Comparison of ENCODE assay signal across 1 cellular context in the genomic region with DNA sequence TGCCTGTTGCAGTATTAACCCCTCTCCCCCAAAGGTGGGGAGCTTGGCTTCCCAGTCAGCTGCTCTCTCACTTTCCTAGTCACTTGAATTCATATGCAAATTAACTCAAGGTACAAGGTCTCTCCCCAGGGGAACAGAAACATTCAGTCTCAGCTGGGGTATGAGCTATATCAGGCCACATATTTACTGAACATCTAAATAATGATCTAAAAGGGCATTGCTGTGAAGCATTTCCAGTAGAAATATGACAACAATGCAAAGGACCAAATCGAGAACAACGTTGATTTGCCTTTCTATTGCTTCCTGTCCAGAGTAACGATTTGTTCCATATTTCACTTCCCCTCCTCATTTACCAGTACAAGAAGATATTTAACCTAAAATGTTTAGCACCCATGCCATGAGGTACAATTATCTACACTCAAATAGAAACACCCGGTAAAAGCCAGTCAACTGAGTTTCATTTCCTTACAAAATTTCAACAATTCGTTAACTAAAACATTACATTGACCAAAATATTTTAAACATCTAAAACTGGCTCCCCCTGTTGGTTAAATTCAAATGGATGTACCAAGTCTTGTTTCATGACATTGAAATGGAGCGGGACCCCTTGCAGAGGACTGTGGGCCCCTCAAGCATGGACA.
TF ChIP-seq lines count a peak whose summit lies in the region.

No MANE protein-coding gene starts in this region.

TF ChIP-seq in GM12878, 131 proteins besides CTCF, POLR2A, EP300 and RAD21 (continued from another document and continues in another):
- TF ChIP-seq, protein P1, sequence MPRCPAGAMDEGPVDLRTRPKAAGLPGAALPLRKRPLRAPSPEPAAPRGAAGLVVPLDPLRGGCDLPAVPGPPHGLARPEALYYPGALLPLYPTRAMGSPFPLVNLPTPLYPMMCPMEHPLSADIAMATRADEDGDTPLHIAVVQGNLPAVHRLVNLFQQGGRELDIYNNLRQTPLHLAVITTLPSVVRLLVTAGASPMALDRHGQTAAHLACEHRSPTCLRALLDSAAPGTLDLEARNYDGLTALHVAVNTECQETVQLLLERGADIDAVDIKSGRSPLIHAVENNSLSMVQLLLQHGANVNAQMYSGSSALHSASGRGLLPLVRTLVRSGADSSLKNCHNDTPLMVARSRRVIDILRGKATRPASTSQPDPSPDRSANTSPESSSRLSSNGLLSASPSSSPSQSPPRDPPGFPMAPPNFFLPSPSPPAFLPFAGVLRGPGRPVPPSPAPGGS (IDR thresholded peaks at IDR 0.05; ENCODE audit: borderline replicate concordance, insufficient read depth, low read depth, low read length, poor library complexity, severe bottlenecking), result no peak
- TF ChIP-seq, protein P2, sequence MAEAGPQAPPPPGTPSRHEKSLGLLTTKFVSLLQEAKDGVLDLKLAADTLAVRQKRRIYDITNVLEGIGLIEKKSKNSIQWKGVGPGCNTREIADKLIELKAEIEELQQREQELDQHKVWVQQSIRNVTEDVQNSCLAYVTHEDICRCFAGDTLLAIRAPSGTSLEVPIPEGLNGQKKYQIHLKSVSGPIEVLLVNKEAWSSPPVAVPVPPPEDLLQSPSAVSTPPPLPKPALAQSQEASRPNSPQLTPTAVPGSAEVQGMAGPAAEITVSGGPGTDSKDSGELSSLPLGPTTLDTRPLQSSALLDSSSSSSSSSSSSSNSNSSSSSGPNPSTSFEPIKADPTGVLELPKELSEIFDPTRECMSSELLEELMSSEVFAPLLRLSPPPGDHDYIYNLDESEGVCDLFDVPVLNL (IDR thresholded peaks at IDR 0.05; ENCODE audit: low read depth, low read length), result no peak
- TF ChIP-seq CREB1 (IDR thresholded peaks at IDR 0.05; ENCODE audit: low read depth) (no peak), ETV6 (conservative IDR thresholded peaks at IDR 0.05 in 1 of 2, IDR thresholded peaks at IDR 0.05 in 1 of 2; ENCODE audit: borderline replicate concordance in 1 of 2, low read depth in 1 of 2) (peak in 1 of 2 experiments; percentile 92; a peak in 2 of 4 replicates), SUPT20H (IDR thresholded peaks at IDR 0.05; ENCODE audit: borderline replicate concordance, control insufficient read depth, low read depth, low read length) (no peak), LARP7 (IDR thresholded peaks at IDR 0.05) (no peak; the same call in 1 of the 2 replicates), KAT2A (conservative IDR thresholded peaks at IDR 0.05; ENCODE audit: control insufficient read depth, low read depth, low read length) (no peak), NR2F1 (conservative IDR thresholded peaks at IDR 0.05) (peak; percentile 90), DPF2 (IDR thresholded peaks at IDR 0.05) (peak; percentile 80; the same call in 1 of the 2 replicates), TAF1 (IDR thresholded peaks at IDR 0.05; ENCODE audit: borderline replicate concordance, low read depth, low read length) (0 out of 2 replicates have a peak, but pooled peaks have one; percentile 5), HDGF (IDR thresholded peaks at IDR 0.05) (no peak), NBN (IDR thresholded peaks at IDR 0.05) (peak; percentile 87), SMAD5 (IDR thresholded peaks at IDR 0.05; ENCODE audit: low read depth) (no peak), CHD4 (IDR thresholded peaks at IDR 0.05) (no peak), ZSCAN29 (IDR thresholded peaks at IDR 0.05) (no peak), POLR2AphosphoS2 (IDR thresholded peaks at IDR 0.05; ENCODE audit: low read depth, low read length) (no peak), SIX5 (IDR thresholded peaks at IDR 0.05; ENCODE audit: low read depth, low read length, severe bottlenecking) (no peak), HDAC2 (IDR thresholded peaks at IDR 0.05) (no peak), MXI1 (IDR thresholded peaks at IDR 0.05; ENCODE audit: low read depth, low read length) (peak; percentile 65), ASH2L (IDR thresholded peaks at IDR 0.05; ENCODE audit: borderline replicate concordance, low read depth) (no peak), ZNF207 (IDR thresholded peaks at IDR 0.05; ENCODE audit: borderline replicate concordance) (no peak), CBX5 (IDR thresholded peaks at IDR 0.05; ENCODE audit: low read depth) (no peak), SPI1 (IDR thresholded peaks at IDR 0.05; ENCODE audit: borderline replicate concordance, insufficient read depth, low read depth, low read length) (peak; percentile 86), TCF12 (IDR thresholded peaks at IDR 0.05; ENCODE audit: low read depth, low read length) (no peak), BHLHE40 (IDR thresholded peaks at IDR 0.05; ENCODE audit: borderline replicate concordance in 1 of 2, low read depth in 2 of 2, low read length in 1 of 2) (peak in 1 of 2 experiments; percentile 50; a peak in 3 of 4 replicates), GATAD2B (conservative IDR thresholded peaks at IDR 0.05; ENCODE audit: low read depth) (no peak), ESRRA (IDR thresholded peaks at IDR 0.05; ENCODE audit: low read length) (no peak), SREBF2 (IDR thresholded peaks at IDR 0.05; ENCODE audit: low read length) (no peak), SP1 (IDR thresholded peaks at IDR 0.05; ENCODE audit: low read depth, low read length) (no peak), CBX3 (IDR thresholded peaks at IDR 0.05; ENCODE audit: borderline replicate concordance, low read depth) (no peak), MEF2A (IDR thresholded peaks at IDR 0.05; ENCODE audit: insufficient read depth, low read depth, low read length) (peak; percentile 77), FOS (IDR thresholded peaks at IDR 0.05; ENCODE audit: borderline replicate concordance, extremely low read depth, insufficient read length) (no peak), GABPA (IDR thresholded peaks at IDR 0.05; ENCODE audit: low read depth) (0 out of 2 replicates have a peak, but pooled peaks have one; percentile 22), RBBP5 (conservative IDR thresholded peaks at IDR 0.05) (no peak), EGR1 (IDR thresholded peaks at IDR 0.05; ENCODE audit: borderline replicate concordance in 1 of 2, low read depth in 2 of 2, low read length in 2 of 2) (no peak), TCF3 (IDR thresholded peaks at IDR 0.05; ENCODE audit: borderline replicate concordance, insufficient read depth, low read depth, low read length) (no peak), KDM1A (IDR thresholded peaks at IDR 0.05; ENCODE audit: borderline replicate concordance) (no peak), HCFC1 (IDR thresholded peaks at IDR 0.05; ENCODE audit: low read length) (no peak)
- TF ChIP-seq, protein P3, sequence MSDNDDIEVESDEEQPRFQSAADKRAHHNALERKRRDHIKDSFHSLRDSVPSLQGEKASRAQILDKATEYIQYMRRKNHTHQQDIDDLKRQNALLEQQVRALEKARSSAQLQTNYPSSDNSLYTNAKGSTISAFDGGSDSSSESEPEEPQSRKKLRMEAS (IDR thresholded peaks at IDR 0.05; ENCODE audit: low read depth, low read length), result peak; percentile 56; the same call in 1 of the 2 replicates
- TF ChIP-seq, protein P4, sequence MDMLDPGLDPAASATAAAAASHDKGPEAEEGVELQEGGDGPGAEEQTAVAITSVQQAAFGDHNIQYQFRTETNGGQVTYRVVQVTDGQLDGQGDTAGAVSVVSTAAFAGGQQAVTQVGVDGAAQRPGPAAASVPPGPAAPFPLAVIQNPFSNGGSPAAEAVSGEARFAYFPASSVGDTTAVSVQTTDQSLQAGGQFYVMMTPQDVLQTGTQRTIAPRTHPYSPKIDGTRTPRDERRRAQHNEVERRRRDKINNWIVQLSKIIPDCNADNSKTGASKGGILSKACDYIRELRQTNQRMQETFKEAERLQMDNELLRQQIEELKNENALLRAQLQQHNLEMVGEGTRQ (IDR thresholded peaks at IDR 0.05; ENCODE audit: borderline replicate concordance, low read depth, low read length), result no peak
- TF ChIP-seq, protein P5, sequence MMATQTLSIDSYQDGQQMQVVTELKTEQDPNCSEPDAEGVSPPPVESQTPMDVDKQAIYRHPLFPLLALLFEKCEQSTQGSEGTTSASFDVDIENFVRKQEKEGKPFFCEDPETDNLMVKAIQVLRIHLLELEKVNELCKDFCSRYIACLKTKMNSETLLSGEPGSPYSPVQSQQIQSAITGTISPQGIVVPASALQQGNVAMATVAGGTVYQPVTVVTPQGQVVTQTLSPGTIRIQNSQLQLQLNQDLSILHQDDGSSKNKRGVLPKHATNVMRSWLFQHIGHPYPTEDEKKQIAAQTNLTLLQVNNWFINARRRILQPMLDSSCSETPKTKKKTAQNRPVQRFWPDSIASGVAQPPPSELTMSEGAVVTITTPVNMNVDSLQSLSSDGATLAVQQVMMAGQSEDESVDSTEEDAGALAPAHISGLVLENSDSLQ (IDR thresholded peaks at IDR 0.05), result no peak
- TF ChIP-seq, protein P6, sequence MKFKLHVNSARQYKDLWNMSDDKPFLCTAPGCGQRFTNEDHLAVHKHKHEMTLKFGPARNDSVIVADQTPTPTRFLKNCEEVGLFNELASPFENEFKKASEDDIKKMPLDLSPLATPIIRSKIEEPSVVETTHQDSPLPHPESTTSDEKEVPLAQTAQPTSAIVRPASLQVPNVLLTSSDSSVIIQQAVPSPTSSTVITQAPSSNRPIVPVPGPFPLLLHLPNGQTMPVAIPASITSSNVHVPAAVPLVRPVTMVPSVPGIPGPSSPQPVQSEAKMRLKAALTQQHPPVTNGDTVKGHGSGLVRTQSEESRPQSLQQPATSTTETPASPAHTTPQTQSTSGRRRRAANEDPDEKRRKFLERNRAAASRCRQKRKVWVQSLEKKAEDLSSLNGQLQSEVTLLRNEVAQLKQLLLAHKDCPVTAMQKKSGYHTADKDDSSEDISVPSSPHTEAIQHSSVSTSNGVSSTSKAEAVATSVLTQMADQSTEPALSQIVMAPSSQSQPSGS (IDR thresholded peaks at IDR 0.05; ENCODE audit: low read length), result peak; percentile 93
- TF ChIP-seq, protein P7, sequence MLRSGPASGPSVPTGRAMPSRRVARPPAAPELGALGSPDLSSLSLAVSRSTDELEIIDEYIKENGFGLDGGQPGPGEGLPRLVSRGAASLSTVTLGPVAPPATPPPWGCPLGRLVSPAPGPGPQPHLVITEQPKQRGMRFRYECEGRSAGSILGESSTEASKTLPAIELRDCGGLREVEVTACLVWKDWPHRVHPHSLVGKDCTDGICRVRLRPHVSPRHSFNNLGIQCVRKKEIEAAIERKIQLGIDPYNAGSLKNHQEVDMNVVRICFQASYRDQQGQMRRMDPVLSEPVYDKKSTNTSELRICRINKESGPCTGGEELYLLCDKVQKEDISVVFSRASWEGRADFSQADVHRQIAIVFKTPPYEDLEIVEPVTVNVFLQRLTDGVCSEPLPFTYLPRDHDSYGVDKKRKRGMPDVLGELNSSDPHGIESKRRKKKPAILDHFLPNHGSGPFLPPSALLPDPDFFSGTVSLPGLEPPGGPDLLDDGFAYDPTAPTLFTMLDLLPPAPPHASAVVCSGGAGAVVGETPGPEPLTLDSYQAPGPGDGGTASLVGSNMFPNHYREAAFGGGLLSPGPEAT (IDR thresholded peaks at IDR 0.05; ENCODE audit: low read depth), result peak; percentile 67
- TF ChIP-seq, protein P8, sequence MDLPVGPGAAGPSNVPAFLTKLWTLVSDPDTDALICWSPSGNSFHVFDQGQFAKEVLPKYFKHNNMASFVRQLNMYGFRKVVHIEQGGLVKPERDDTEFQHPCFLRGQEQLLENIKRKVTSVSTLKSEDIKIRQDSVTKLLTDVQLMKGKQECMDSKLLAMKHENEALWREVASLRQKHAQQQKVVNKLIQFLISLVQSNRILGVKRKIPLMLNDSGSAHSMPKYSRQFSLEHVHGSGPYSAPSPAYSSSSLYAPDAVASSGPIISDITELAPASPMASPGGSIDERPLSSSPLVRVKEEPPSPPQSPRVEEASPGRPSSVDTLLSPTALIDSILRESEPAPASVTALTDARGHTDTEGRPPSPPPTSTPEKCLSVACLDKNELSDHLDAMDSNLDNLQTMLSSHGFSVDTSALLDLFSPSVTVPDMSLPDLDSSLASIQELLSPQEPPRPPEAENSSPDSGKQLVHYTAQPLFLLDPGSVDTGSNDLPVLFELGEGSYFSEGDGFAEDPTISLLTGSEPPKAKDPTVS (IDR thresholded peaks at IDR 0.05; ENCODE audit: low read depth, low read length), result no peak
- TF ChIP-seq, protein P9, sequence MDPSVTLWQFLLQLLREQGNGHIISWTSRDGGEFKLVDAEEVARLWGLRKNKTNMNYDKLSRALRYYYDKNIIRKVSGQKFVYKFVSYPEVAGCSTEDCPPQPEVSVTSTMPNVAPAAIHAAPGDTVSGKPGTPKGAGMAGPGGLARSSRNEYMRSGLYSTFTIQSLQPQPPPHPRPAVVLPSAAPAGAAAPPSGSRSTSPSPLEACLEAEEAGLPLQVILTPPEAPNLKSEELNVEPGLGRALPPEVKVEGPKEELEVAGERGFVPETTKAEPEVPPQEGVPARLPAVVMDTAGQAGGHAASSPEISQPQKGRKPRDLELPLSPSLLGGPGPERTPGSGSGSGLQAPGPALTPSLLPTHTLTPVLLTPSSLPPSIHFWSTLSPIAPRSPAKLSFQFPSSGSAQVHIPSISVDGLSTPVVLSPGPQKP (IDR thresholded peaks at IDR 0.05; ENCODE audit: low read depth, low read length), result no peak
- TF ChIP-seq, protein P10, sequence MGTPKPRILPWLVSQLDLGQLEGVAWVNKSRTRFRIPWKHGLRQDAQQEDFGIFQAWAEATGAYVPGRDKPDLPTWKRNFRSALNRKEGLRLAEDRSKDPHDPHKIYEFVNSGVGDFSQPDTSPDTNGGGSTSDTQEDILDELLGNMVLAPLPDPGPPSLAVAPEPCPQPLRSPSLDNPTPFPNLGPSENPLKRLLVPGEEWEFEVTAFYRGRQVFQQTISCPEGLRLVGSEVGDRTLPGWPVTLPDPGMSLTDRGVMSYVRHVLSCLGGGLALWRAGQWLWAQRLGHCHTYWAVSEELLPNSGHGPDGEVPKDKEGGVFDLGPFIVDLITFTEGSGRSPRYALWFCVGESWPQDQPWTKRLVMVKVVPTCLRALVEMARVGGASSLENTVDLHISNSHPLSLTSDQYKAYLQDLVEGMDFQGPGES (IDR thresholded peaks at IDR 0.05), result no peak
- TF ChIP-seq, protein P11, sequence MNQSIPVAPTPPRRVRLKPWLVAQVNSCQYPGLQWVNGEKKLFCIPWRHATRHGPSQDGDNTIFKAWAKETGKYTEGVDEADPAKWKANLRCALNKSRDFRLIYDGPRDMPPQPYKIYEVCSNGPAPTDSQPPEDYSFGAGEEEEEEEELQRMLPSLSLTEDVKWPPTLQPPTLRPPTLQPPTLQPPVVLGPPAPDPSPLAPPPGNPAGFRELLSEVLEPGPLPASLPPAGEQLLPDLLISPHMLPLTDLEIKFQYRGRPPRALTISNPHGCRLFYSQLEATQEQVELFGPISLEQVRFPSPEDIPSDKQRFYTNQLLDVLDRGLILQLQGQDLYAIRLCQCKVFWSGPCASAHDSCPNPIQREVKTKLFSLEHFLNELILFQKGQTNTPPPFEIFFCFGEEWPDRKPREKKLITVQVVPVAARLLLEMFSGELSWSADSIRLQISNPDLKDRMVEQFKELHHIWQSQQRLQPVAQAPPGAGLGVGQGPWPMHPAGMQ (IDR thresholded peaks at IDR 0.05; ENCODE audit: borderline replicate concordance), result no peak
